ENCODE assay signal across 3 cellular contexts in the genomic region with DNA sequence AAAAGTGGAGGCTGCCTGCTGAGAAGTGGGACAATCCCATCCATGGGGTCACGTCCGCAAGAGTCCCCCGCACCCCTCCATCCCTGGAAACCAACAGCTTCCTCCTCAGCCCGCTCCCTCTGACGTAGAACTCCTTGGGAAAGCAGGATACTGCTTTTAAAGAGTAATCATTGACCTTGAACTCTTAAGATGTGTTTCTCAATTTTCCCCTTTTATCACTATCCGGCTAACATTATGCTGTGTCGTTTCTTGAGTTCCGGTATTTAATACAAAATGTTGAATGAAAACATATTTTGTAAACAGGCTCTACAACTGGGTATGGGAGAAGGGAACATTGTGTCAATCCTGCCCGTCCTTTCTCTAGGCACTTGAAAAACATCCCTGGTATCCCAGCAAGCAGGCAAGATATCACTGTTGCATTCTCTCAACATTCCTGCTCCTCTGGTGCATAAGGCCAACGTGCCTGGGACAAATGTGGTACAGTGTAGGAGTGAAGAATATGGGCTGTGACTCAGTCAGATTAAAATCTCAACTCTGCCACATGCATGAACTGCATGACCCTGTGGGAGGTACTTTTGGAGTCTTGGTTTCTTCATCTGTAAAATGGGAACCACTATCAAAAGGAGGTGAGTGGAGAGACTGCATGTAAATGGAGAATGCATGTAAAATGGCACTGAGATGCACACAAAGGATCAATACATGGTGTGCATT.
TF ChIP-seq lines count a peak whose summit lies in the region.

No MANE protein-coding gene starts in this region.

TF ChIP-seq in liver, 16 proteins besides CTCF, POLR2A, EP300 and RAD21:
- TF ChIP-seq NR2F2 (IDR thresholded peaks at IDR 0.05) (peak; percentile 77), YY1 (IDR thresholded peaks at IDR 0.05) (no peak), JUND (IDR thresholded peaks at IDR 0.05) (no peak)
- TF ChIP-seq, protein P1, sequence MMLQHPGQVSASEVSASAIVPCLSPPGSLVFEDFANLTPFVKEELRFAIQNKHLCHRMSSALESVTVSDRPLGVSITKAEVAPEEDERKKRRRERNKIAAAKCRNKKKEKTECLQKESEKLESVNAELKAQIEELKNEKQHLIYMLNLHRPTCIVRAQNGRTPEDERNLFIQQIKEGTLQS (IDR thresholded peaks at IDR 0.05) = no peak

TF ChIP-seq in HepG2, 621 proteins besides CTCF, POLR2A, EP300 and RAD21:
- no peak for TF ChIP-seq ZNF660 (CRISPR knock-in tag; IDR thresholded peaks at IDR 0.05; ENCODE audit: borderline replicate concordance, low read depth)
- TF ChIP-seq ZNF34 (CRISPR knock-in tag; IDR thresholded peaks at IDR 0.05; ENCODE audit: borderline replicate concordance) = no peak
- no peak for TF ChIP-seq ZNF879 (CRISPR knock-in tag; IDR thresholded peaks at IDR 0.05)
- TF ChIP-seq ZNF256 (CRISPR knock-in tag; conservative IDR thresholded peaks at IDR 0.05) = no peak

TF ChIP-seq in WTC11, 78 proteins besides CTCF, POLR2A, EP300 and RAD21:
- TF ChIP-seq, protein P2, sequence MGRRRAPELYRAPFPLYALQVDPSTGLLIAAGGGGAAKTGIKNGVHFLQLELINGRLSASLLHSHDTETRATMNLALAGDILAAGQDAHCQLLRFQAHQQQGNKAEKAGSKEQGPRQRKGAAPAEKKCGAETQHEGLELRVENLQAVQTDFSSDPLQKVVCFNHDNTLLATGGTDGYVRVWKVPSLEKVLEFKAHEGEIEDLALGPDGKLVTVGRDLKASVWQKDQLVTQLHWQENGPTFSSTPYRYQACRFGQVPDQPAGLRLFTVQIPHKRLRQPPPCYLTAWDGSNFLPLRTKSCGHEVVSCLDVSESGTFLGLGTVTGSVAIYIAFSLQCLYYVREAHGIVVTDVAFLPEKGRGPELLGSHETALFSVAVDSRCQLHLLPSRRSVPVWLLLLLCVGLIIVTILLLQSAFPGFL (CRISPR knock-in tag; IDR thresholded peaks at IDR 0.05; ENCODE audit: borderline replicate concordance) = no peak
- TF ChIP-seq ZNF416 (CRISPR knock-in tag; IDR thresholded peaks at IDR 0.05) (no peak), ZNF671 (CRISPR knock-in tag; IDR thresholded peaks at IDR 0.05) (no peak), TCF7 (CRISPR knock-in tag; IDR thresholded peaks at IDR 0.05; ENCODE audit: low read depth) (no peak), SP1 (CRISPR knock-in tag; conservative IDR thresholded peaks at IDR 0.05) (no peak), ZNF138 (CRISPR knock-in tag; conservative IDR thresholded peaks at IDR 0.05) (no peak), ZNF121 (CRISPR knock-in tag; IDR thresholded peaks at IDR 0.05) (no peak), NR2C2 (CRISPR knock-in tag; IDR thresholded peaks at IDR 0.05) (no peak), FOXP1 (CRISPR knock-in tag; IDR thresholded peaks at IDR 0.05; ENCODE audit: borderline replicate concordance) (no peak), GRHL2 (CRISPR knock-in tag; IDR thresholded peaks at IDR 0.05; ENCODE audit: insufficient replicate concordance, severe bottlenecking) (no peak), ZBTB21 (CRISPR knock-in tag; IDR thresholded peaks at IDR 0.05; ENCODE audit: borderline replicate concordance) (no peak)
- TF ChIP-seq, protein P3, sequence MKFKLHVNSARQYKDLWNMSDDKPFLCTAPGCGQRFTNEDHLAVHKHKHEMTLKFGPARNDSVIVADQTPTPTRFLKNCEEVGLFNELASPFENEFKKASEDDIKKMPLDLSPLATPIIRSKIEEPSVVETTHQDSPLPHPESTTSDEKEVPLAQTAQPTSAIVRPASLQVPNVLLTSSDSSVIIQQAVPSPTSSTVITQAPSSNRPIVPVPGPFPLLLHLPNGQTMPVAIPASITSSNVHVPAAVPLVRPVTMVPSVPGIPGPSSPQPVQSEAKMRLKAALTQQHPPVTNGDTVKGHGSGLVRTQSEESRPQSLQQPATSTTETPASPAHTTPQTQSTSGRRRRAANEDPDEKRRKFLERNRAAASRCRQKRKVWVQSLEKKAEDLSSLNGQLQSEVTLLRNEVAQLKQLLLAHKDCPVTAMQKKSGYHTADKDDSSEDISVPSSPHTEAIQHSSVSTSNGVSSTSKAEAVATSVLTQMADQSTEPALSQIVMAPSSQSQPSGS (CRISPR knock-in tag; IDR thresholded peaks at IDR 0.05; ENCODE audit: borderline replicate concordance, low read depth) = no peak
- TF ChIP-seq, protein P4, sequence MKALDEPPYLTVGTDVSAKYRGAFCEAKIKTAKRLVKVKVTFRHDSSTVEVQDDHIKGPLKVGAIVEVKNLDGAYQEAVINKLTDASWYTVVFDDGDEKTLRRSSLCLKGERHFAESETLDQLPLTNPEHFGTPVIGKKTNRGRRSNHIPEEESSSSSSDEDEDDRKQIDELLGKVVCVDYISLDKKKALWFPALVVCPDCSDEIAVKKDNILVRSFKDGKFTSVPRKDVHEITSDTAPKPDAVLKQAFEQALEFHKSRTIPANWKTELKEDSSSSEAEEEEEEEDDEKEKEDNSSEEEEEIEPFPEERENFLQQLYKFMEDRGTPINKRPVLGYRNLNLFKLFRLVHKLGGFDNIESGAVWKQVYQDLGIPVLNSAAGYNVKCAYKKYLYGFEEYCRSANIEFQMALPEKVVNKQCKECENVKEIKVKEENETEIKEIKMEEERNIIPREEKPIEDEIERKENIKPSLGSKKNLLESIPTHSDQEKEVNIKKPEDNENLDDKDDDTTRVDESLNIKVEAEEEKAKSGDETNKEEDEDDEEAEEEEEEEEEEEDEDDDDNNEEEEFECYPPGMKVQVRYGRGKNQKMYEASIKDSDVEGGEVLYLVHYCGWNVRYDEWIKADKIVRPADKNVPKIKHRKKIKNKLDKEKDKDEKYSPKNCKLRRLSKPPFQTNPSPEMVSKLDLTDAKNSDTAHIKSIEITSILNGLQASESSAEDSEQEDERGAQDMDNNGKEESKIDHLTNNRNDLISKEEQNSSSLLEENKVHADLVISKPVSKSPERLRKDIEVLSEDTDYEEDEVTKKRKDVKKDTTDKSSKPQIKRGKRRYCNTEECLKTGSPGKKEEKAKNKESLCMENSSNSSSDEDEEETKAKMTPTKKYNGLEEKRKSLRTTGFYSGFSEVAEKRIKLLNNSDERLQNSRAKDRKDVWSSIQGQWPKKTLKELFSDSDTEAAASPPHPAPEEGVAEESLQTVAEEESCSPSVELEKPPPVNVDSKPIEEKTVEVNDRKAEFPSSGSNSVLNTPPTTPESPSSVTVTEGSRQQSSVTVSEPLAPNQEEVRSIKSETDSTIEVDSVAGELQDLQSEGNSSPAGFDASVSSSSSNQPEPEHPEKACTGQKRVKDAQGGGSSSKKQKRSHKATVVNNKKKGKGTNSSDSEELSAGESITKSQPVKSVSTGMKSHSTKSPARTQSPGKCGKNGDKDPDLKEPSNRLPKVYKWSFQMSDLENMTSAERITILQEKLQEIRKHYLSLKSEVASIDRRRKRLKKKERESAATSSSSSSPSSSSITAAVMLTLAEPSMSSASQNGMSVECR (CRISPR knock-in tag; IDR thresholded peaks at IDR 0.05; ENCODE audit: borderline replicate concordance) = no peak
- TF ChIP-seq, protein P5, sequence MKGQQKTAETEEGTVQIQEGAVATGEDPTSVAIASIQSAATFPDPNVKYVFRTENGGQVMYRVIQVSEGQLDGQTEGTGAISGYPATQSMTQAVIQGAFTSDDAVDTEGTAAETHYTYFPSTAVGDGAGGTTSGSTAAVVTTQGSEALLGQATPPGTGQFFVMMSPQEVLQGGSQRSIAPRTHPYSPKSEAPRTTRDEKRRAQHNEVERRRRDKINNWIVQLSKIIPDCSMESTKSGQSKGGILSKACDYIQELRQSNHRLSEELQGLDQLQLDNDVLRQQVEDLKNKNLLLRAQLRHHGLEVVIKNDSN (CRISPR knock-in tag; IDR thresholded peaks at IDR 0.05) = no peak
TF ChIP-seq in WTC11: peak in this region for 0.
